13 cellular contexts compared by ENCODE assay signal in the genomic region with DNA sequence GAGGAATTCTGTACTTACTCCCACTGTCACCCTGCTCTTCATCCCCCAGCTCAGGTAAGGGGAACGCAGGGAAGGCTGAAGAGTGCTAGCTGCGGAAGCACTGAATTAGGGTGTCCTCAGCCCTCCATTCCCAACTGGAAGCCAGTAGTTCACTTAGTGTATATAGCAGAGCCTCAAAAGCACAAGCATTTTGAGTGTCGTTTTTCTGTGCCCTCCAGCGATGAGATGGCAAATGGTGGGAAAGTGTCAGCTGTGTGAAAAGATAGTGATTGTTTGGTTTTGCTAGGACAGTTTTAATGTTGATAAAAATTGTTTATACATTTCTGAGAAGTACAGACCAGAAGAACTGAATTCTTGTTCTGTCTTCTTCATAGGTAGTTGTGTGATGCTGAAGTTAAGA. TPM values are rescaled to one million over a fixed set of nuclear protein-coding genes. Genes with fewer than 3 reads are reported as not detected.
A peak's percentile ranks its signal among the peaks of the same experiment; 100 is the strongest.
DNase-seq lines count a peak whose midpoint lies in the region; ATAC-seq and TF ChIP-seq lines count a peak whose summit lies in the region.
"Had no signal": no experiment of that assay in that cellular context is flagged by ENCODE, and none has a peak within 500 bp of the region (broad histone marks: within the 10 kb centered on the region; RNA-seq: fewer than 3 reads in every experiment).

No MANE protein-coding gene starts in this region.

- peaks cover 70% of the 10 kb centered on the region for H3K36me3 Mint-ChIP-seq in activated CD8-positive, alpha-beta T cell treated with anti-CD3 and anti-CD28 coated beads for 36 hours (ENCODE audit: low read depth)
- H3K36me3 Mint-ChIP-seq in activated CD8-positive, alpha-beta T cell treated with anti-CD3 and anti-CD28 coated beads, Interleukin-2, amount 10 ng/mL, durations not matched to agents 7 days and 5 days (ENCODE audit: low read depth) = peaks cover 67% of the 10 kb centered on the region

- H3K9me3 Mint-ChIP-seq in activated CD8-positive, alpha-beta T cell treated with anti-CD3 and anti-CD28 coated beads for 36 hours = no peaks in the 10 kb centered on the region
- H3K9me3 Mint-ChIP-seq in activated CD8-positive, alpha-beta T cell treated with anti-CD3 and anti-CD28 coated beads, Interleukin-2, amount 10 ng/mL, durations not matched to agents 7 days and 5 days (ENCODE audit: insufficient read depth) = no peaks in the 10 kb centered on the region
- H3K9me3 Mint-ChIP-seq: CD4-positive, CD25-positive, alpha-beta regulatory T cell had no signal

- H3K36me3 ChIP-seq in adipocyte (ENCODE audit: control insufficient read depth, insufficient read depth, low read length, severe bottlenecking) (peaks cover 93% of the 10 kb centered on the region), subcutaneous abdominal adipose tissue (ENCODE audit: control insufficient read depth in 5 of 5, insufficient read depth in 5 of 5, low read length in 5 of 5) (peaks cover 69 to 96% (median 89%) of the 10 kb centered on the region in 5 donors)

- no peaks in the 10 kb centered on the region for H3K27me3 Mint-ChIP-seq in activated CD8-positive, alpha-beta T cell treated with anti-CD3 and anti-CD28 coated beads for 36 hours
- H3K27me3 Mint-ChIP-seq in activated CD8-positive, alpha-beta T cell treated with anti-CD3 and anti-CD28 coated beads, Interleukin-2, amount 10 ng/mL, durations not matched to agents 7 days and 5 days (ENCODE audit: low read depth) = no peaks in the 10 kb centered on the region
- H3K27me3 Mint-ChIP-seq: B cell; CD4-positive, CD25-positive, alpha-beta regulatory T cell had no signal

- CTCF ChIA-PET in activated CD8-positive, alpha-beta T cell treated with anti-CD3 and anti-CD28 coated beads for 36 hours (lab: Charles Lee) = interaction anchor here (1.1 to 2.1 kb wide), 6 partner anchors 9 to 243 kb away, joined by 3 to 13 read pairs (median 6); a partner anchor contains a TSS
- CTCF ChIA-PET in activated CD8-positive, alpha-beta T cell treated with anti-CD3 and anti-CD28 coated beads, Interleukin-2, amount 10 ng/mL, durations not matched to agents 7 days and 5 days (lab: Charles Lee) = interaction anchor here (0.7 to 2.2 kb wide), 4 partner anchors 8 to 35 kb away, joined by 4 to 6 read pairs (median 4); a partner anchor contains a TSS

- H3K27ac ChIP-seq in dorsolateral prefrontal cortex (peak overlapping the region in 54 of 59 donors; percentile 18 to 84 (median 70)), subcutaneous abdominal adipose tissue (ENCODE audit: low read depth, low read length) (peak overlapping the region; percentile 69)
- H3K27ac ChIP-seq: 22Rv1, HL-60 had no signal

- no peak for DNase-seq in activated CD8-positive, alpha-beta T cell treated with anti-CD3 and anti-CD28 coated beads for 36 hours
- DNase-seq in activated CD8-positive, alpha-beta T cell treated with anti-CD3 and anti-CD28 coated beads, Interleukin-2, amount 10 ng/mL, durations not matched to agents 7 days and 5 days = no peak
- no peak for DNase-seq in adipocyte (ENCODE audit: low read depth)
- no peak for DNase-seq in dorsolateral prefrontal cortex
- no peak for DNase-seq in stimulated activated CD4-positive, alpha-beta T cell treated with anti-CD3 and anti-CD28 coated beads, Interleukin-1b, Interleukin-23, amount 100 ng/mL, for 48 hours
- no peak for DNase-seq in NCI-H2227 treated with DMSO at 0.1 percent for 48 hours (lab: John Stamatoyannopoulos, UW)
- DNase-seq: CD4-positive, CD25-positive, alpha-beta regulatory T cell; NCI-H187 treated with DMSO at 0.1 percent for 48 hours had no signal

- H3K4me3 ChIP-seq in adipocyte (ENCODE audit: low read length) (no peak overlapping the region), dorsolateral prefrontal cortex (no peak overlapping the region), subcutaneous abdominal adipose tissue (ENCODE audit: low read depth in 1 of 5, low read length in 5 of 5) (no peak overlapping the region)

- peak overlapping the region; percentile 20 for H3K27ac Mint-ChIP-seq in activated CD8-positive, alpha-beta T cell treated with anti-CD3 and anti-CD28 coated beads for 36 hours
- H3K27ac Mint-ChIP-seq in activated CD8-positive, alpha-beta T cell treated with anti-CD3 and anti-CD28 coated beads, Interleukin-2, amount 10 ng/mL, durations not matched to agents 7 days and 5 days = no peak overlapping the region
- H3K27ac Mint-ChIP-seq: B cell; CD4-positive, CD25-positive, alpha-beta regulatory T cell had no signal

- intact Hi-C loops in activated CD8-positive, alpha-beta T cell treated with anti-CD3 and anti-CD28 coated beads for 36 hours (cut with micrococcal nuclease) = no loop called here
- intact Hi-C loops in dorsolateral prefrontal cortex (cut with DNase I) = loop anchor here in 1 of 2 donors (5.0 kb wide), 1 partner anchor 33 kb away; a partner anchor contains a TSS

- H3K4me1 Mint-ChIP-seq in activated CD8-positive, alpha-beta T cell treated with anti-CD3 and anti-CD28 coated beads for 36 hours (ENCODE audit: low read depth) = peaks cover 46% of the 10 kb centered on the region
- peaks cover 23% of the 10 kb centered on the region for H3K4me1 Mint-ChIP-seq in activated CD8-positive, alpha-beta T cell treated with anti-CD3 and anti-CD28 coated beads, Interleukin-2, amount 10 ng/mL, durations not matched to agents 7 days and 5 days (ENCODE audit: low read depth)

- no peaks in the 10 kb centered on the region for H3K27me3 ChIP-seq in adipocyte (replicated peaks; ENCODE audit: control insufficient read depth, insufficient read depth, low read length)
- H3K27me3 ChIP-seq in dorsolateral prefrontal cortex = no peaks in the 10 kb centered on the region
- no peaks in the 10 kb centered on the region for H3K27me3 ChIP-seq in subcutaneous abdominal adipose tissue (ENCODE audit: control insufficient read depth in 5 of 5, insufficient read depth in 4 of 5, low read length in 5 of 5)

- H3K9ac ChIP-seq in adipocyte (ENCODE audit: low read length) (peak overlapping the region; percentile 17), subcutaneous abdominal adipose tissue (ENCODE audit: low read length in 5 of 5) (no peak overlapping the region)

- H3K9me3 ChIP-seq in adipocyte (ENCODE audit: control insufficient read depth, low read length) = no peaks in the 10 kb centered on the region
- no peaks in the 10 kb centered on the region for H3K9me3 ChIP-seq in subcutaneous abdominal adipose tissue (ENCODE audit: control insufficient read depth in 5 of 5, low read length in 5 of 5)

- POLR2A ChIA-PET in activated CD8-positive, alpha-beta T cell treated with anti-CD3 and anti-CD28 coated beads for 36 hours (lab: Charles Lee) = interaction anchor here (0.7 to 3.5 kb wide), 3 partner anchors 10 to 477 kb away, joined by 3 to 16 read pairs (median 4); a partner anchor contains a TSS
- POLR2A ChIA-PET in activated CD8-positive, alpha-beta T cell treated with anti-CD3 and anti-CD28 coated beads, Interleukin-2, amount 10 ng/mL, durations not matched to agents 7 days and 5 days (lab: Charles Lee) = interaction anchor here (0.8 kb wide), 1 partner anchor 11 kb away, joined by 3 read pairs; a partner anchor contains a TSS

- H3K4me3 Mint-ChIP-seq in activated CD8-positive, alpha-beta T cell treated with anti-CD3 and anti-CD28 coated beads for 36 hours = no peak overlapping the region
- no peak overlapping the region for H3K4me3 Mint-ChIP-seq in activated CD8-positive, alpha-beta T cell treated with anti-CD3 and anti-CD28 coated beads, Interleukin-2, amount 10 ng/mL, durations not matched to agents 7 days and 5 days
- H3K4me3 Mint-ChIP-seq: B cell; CD4-positive, CD25-positive, alpha-beta regulatory T cell had no signal

- ATAC-seq in activated CD8-positive, alpha-beta T cell treated with anti-CD3 and anti-CD28 coated beads for 36 hours = no peak
- ATAC-seq in activated CD8-positive, alpha-beta T cell treated with anti-CD3 and anti-CD28 coated beads, Interleukin-2, amount 10 ng/mL, durations not matched to agents 7 days and 5 days = no peak
- ATAC-seq in GM21526 (IDR thresholded peaks at IDR 0.05; ENCODE audit: low FRiP score, unreplicated experiment) = no peak

- H3K4me1 ChIP-seq in adipocyte (ENCODE audit: control insufficient read depth, insufficient read depth, low read length) = peaks cover 30% of the 10 kb centered on the region
- H3K4me1 ChIP-seq in subcutaneous abdominal adipose tissue (ENCODE audit: control insufficient read depth in 5 of 5, insufficient read depth in 5 of 5, low read length in 5 of 5) = peaks cover 0 to 5% (median 0%) of the 10 kb centered on the region in 5 donors

- TF ChIP-seq CTCF in activated CD8-positive, alpha-beta T cell treated with anti-CD3 and anti-CD28 coated beads for 36 hours (IDR thresholded peaks at IDR 0.05) = no peak
- TF ChIP-seq CTCF in dorsolateral prefrontal cortex (IDR thresholded peaks at IDR 0.05 in 54 of 56, conservative IDR thresholded peaks at IDR 0.05 in 2 of 56; ENCODE audit: low read depth in 1 of 56, partially characterized antibody in 56 of 56) = no peak

RNA-seq across cellular contexts. Expression of a gene that starts 10.8 kb away (rescaled TPM):
- total RNA-seq in activated CD8-positive, alpha-beta T cell treated with anti-CD3 and anti-CD28 coated beads for 36 hours = 10 to 100 TPM; 67.4 to 68.9 TPM
- 10 to 100 TPM; 39.7 to 41.1 TPM for total RNA-seq in activated CD8-positive, alpha-beta T cell treated with anti-CD3 and anti-CD28 coated beads, Interleukin-2, amount 10 ng/mL, durations not matched to agents 7 days and 5 days
- 10 to 100 TPM; 30.2 to 62.0 (median 46.2) TPM for total RNA-seq in dorsolateral prefrontal cortex

RNA-seq across cellular contexts. Expression of a gene that starts 34.8 kb away (rescaled TPM):
- total RNA-seq in activated CD8-positive, alpha-beta T cell treated with anti-CD3 and anti-CD28 coated beads for 36 hours = 10 to 100 TPM; 81.7 to 83.8 TPM
- 10 to 100 TPM; 82.0 to 87.6 TPM for total RNA-seq in activated CD8-positive, alpha-beta T cell treated with anti-CD3 and anti-CD28 coated beads, Interleukin-2, amount 10 ng/mL, durations not matched to agents 7 days and 5 days
- 100 to 1,000 TPM in 27 of 120 experiments, 10 to 100 TPM in 93; 59.7 to 117 (median 91.2) TPM for total RNA-seq in dorsolateral prefrontal cortex
